ENCODE assay signal across 27 cellular contexts in genomic region chr7:128729489-128729888, GRCh38. TPM values are rescaled to one million over a fixed set of nuclear protein-coding genes. Genes with fewer than 3 reads are reported as not detected.
"Had no signal": no experiment of that assay in that cellular context is flagged by ENCODE, and none has a peak within 500 bp of the region (broad histone marks: within the 10 kb centered on the region; RNA-seq: fewer than 3 reads in every experiment).

No MANE protein-coding gene starts in this region.

- H3K27ac ChIP-seq: adrenal gland, body of pancreas, Peyer's patch had no signal

- H3K27me3 ChIP-seq: adrenal gland, body of pancreas, Peyer's patch had no signal

- DNase-seq: activated CD4-positive, alpha-beta T cell treated with anti-CD3 and anti-CD28 coated beads for 4 hours; activated CD8-positive, alpha-beta memory T cell treated with anti-CD3 and anti-CD28 coated beads, Interleukin-2, amount 50 U/mL, for 48 hours; activated CD8-positive, alpha-beta T cell treated with anti-CD3 and anti-CD28 coated beads for 36 hours; activated naive CD4-positive, alpha-beta T cell treated with anti-CD3 and anti-CD28 coated beads, Interleukin-2, amount 50 U/mL, for 16 hours; activated naive CD8-positive, alpha-beta T cell treated with anti-CD3 and anti-CD28 coated beads, Interleukin-2, amount 10 ng/mL, durations not matched to agents 7 days and 5 days; activated T-cell treated with anti-CD3 and anti-CD28 coated beads, Interleukin-2, amount 50 U/mL, for 1 hour; adrenal gland; aorta; body of pancreas; IMR-90; Kasumi-1; KBM-7; NCI-H1092; NCI-H1417; NCI-H1930; NCI-H345; NCI-H510A; NCI-H526 treated with DMSO at 0.1 percent for 48 hours; NCI-H82; OCI-M1; Peyer's patch; SIG-M5; T-helper 17 cell; T1000 had no signal

- H3K4me1 ChIP-seq: adrenal gland, body of pancreas, Peyer's patch had no signal

- ATAC-seq: activated CD4-positive, CD25-positive, alpha-beta regulatory T cell treated with anti-CD3 and anti-CD28 coated beads, Interleukin-2, amount 50 U/mL, for 24 hours; activated CD8-positive, alpha-beta T cell treated with anti-CD3 and anti-CD28 coated beads for 36 hours; body of pancreas; T-helper 17 cell had no signal

RNA-seq across cellular contexts. Expression of gene OPN1SW, which starts 46.1 kb away (rescaled TPM):
- total RNA-seq: activated CD8-positive, alpha-beta T cell treated with anti-CD3 and anti-CD28 coated beads for 36 hours; activated naive CD8-positive, alpha-beta T cell treated with anti-CD3 and anti-CD28 coated beads, Interleukin-2, amount 10 ng/mL, durations not matched to agents 7 days and 5 days; adrenal gland; aorta; body of pancreas; bronchial epithelial cell; IMR-90; MCF 10A; Peyer's patch; T-helper 17 cell had no signal
- polyA plus RNA-seq: adrenal gland, aorta, IMR-90 had no signal
